10 cellular contexts compared by ENCODE assay signal in genomic region chr6:27333642-27334040, GRCh38. TPM values are rescaled to one million over a fixed set of nuclear protein-coding genes. Genes with fewer than 3 reads are reported as not detected.
DNase-seq lines count a peak whose midpoint lies in the region; ATAC-seq and TF ChIP-seq lines count a peak whose summit lies in the region.
"Had no signal": no experiment of that assay in that cellular context is flagged by ENCODE, and none has a peak within 500 bp of the region (broad histone marks: within the 10 kb centered on the region; RNA-seq: fewer than 3 reads in every experiment).

No MANE protein-coding gene starts in this region.

- no TSS peak for BruUV-seq in Caco-2 (replicated peaks; lab: Mats Ljungman, UMichigan)

- H3K27me3 ChIP-seq in Caco-2 (replicated peaks; ENCODE audit: control insufficient read depth, insufficient read depth, low read length) (no peaks in the 10 kb centered on the region), HUES48 (ENCODE audit: control insufficient read depth, insufficient read depth, low read length) (no peaks in the 10 kb centered on the region), brain microvascular endothelial cell (replicated peaks) (no peaks in the 10 kb centered on the region)

- no peak for DNase-seq in Caco-2
- no peak for DNase-seq in brain microvascular endothelial cell
- no peak for DNase-seq in naive thymus-derived CD8-positive, alpha-beta T cell
- DNase-seq in NCI-H774 (lab: John Stamatoyannopoulos, UW), result no peak
- no peak for DNase-seq in NCI-H1417 (lab: John Stamatoyannopoulos, UW)
- no peak for DNase-seq in GM19240 (ENCODE audit: insufficient read length, low spot score)
- DNase-seq: heart right ventricle had no signal

- peak overlapping the region; percentile 88 for H3K27ac Mint-ChIP-seq in Caco-2 (ENCODE audit: unreplicated experiment)
- peak overlapping the region in 2 of 10 donors; percentile 53 to 99 for H3K27ac Mint-ChIP-seq in naive thymus-derived CD8-positive, alpha-beta T cell

- peaks cover 13% of the 10 kb centered on the region for H3K4me1 Mint-ChIP-seq in Caco-2 (ENCODE audit: low read depth, unreplicated experiment)
- H3K4me1 Mint-ChIP-seq in naive thymus-derived CD8-positive, alpha-beta T cell, result peaks cover 7 to 14% (median 11%) of the 10 kb centered on the region in 4 donors

- peak overlapping the region; percentile 80 for H3K4me3 Mint-ChIP-seq in Caco-2 (ENCODE audit: unreplicated experiment)
- peak overlapping the region; percentile 81 to 99 (median 90) for H3K4me3 Mint-ChIP-seq in naive thymus-derived CD8-positive, alpha-beta T cell

- in situ Hi-C loops in brain microvascular endothelial cell (cut with HindIII; ENCODE audit: low pct_ligation_motif_present, low sequenced_read_pairs), result no loop called here

- ATAC-seq in naive thymus-derived CD8-positive, alpha-beta T cell, result no peak
- no peak for ATAC-seq in HG02588 (IDR thresholded peaks at IDR 0.05; ENCODE audit: unreplicated experiment)
- ATAC-seq: heart right ventricle had no signal

- peaks cover 7% of the 10 kb centered on the region for H3K36me3 Mint-ChIP-seq in Caco-2 (ENCODE audit: insufficient read depth, unreplicated experiment)
- peaks cover 0 to 3% (median 3%) of the 10 kb centered on the region in 3 donors for H3K36me3 Mint-ChIP-seq in naive thymus-derived CD8-positive, alpha-beta T cell

- H3K9me3 ChIP-seq in Caco-2 (no peaks in the 10 kb centered on the region), HUES48 (ENCODE audit: control insufficient read depth, insufficient read depth, low read length) (no peaks in the 10 kb centered on the region)

- H3K27me3 Mint-ChIP-seq in Caco-2 (ENCODE audit: insufficient read depth, unreplicated experiment), result no peaks in the 10 kb centered on the region
- H3K27me3 Mint-ChIP-seq in naive thymus-derived CD8-positive, alpha-beta T cell, result peaks cover 6 to 36% (median 20%) of the 10 kb centered on the region in 5 donors

- TF ChIP-seq CTCF in Caco-2 (IDR thresholded peaks at IDR 0.05; ENCODE audit: insufficient read depth in 1 of 2, low read depth in 1 of 2, low read length in 1 of 2, severe bottlenecking in 1 of 2, unreplicated experiment in 1 of 2) (no peak), brain microvascular endothelial cell (IDR thresholded peaks at IDR 0.05; ENCODE audit: low read depth, low read length, missing control alignments) (no peak)

- H3K4me3 ChIP-seq in Caco-2 (ENCODE audit: low read depth, low read length), result peak overlapping the region; percentile 39
- peak overlapping the region; percentile 98 for H3K4me3 ChIP-seq in HUES48 (ENCODE audit: low read depth, low read length)
- H3K4me3 ChIP-seq in brain microvascular endothelial cell (ENCODE audit: low read depth, low read length), result peak overlapping the region; percentile 69

- intact Hi-C loops in Caco-2 (cut with micrococcal nuclease; ENCODE audit: unreplicated experiment), result loop anchor here (5.0 kb wide), 2 partner anchors 139 to 354 kb away; partner anchors contain the start of gene ZNF184

- CTCF ChIA-PET in Caco-2 (lab: Charles Lee), result interaction anchor here (0.7 kb wide), 1 partner anchor 180 kb away, joined by 3 read pairs; no protein-coding TSS in a partner anchor

- H3K27ac ChIP-seq in HUES48 (ENCODE audit: low read depth, low read length) (no peak overlapping the region), brain microvascular endothelial cell (no peak overlapping the region)
- H3K27ac ChIP-seq: heart right ventricle had no signal

- H3K9me3 Mint-ChIP-seq in Caco-2 (ENCODE audit: unreplicated experiment), result no peaks in the 10 kb centered on the region
- H3K9me3 Mint-ChIP-seq in naive thymus-derived CD8-positive, alpha-beta T cell, result peaks cover 0 to 6% (median 0%) of the 10 kb centered on the region in 9 donors

- POLR2A ChIA-PET in Caco-2 (lab: Charles Lee), result no interaction called here
- POLR2A ChIA-PET in naive thymus-derived CD8-positive, alpha-beta T cell (lab: Charles Lee), result interaction anchor here (1.0 to 1.9 kb wide), 2 partner anchors 11 to 146 kb away, joined by 3 to 6 read pairs; no protein-coding TSS in a partner anchor

- H3K4me1 ChIP-seq in Caco-2 (peaks cover 4% of the 10 kb centered on the region), HUES48 (ENCODE audit: control insufficient read depth, insufficient read depth, low read length) (peaks cover 3% of the 10 kb centered on the region)
- H3K4me1 ChIP-seq: heart right ventricle had no signal

- H3K36me3 ChIP-seq in Caco-2 (ENCODE audit: control insufficient read depth, insufficient read depth, low read length) (no peaks in the 10 kb centered on the region), HUES48 (ENCODE audit: control insufficient read depth, insufficient read depth, low read length) (no peaks in the 10 kb centered on the region), brain microvascular endothelial cell (replicated peaks) (no peaks in the 10 kb centered on the region)
- H3K36me3 ChIP-seq: heart right ventricle had no signal

- H3K9ac ChIP-seq in HUES48 (ENCODE audit: low read depth, low read length), result no peak overlapping the region

RNA-seq across cellular contexts. Expression of gene POM121L2, which starts 21.6 kb away (rescaled TPM):
- not detected in 2 replicates for total RNA-seq in Caco-2 (2022)
- total RNA-seq in naive thymus-derived CD8-positive, alpha-beta T cell, result not detected
- polyA plus RNA-seq in naive thymus-derived CD8-positive, alpha-beta T cell, result not detected
- total RNA-seq: activated CD8-positive, alpha-beta memory T cell treated with anti-CD3 and anti-CD28 coated beads for 36 hours; heart right ventricle had no signal
- polyA plus RNA-seq: heart right ventricle had no signal

RNA-seq across cellular contexts. Expression of gene ZNF391, which starts 54.9 kb away (rescaled TPM):
- 5.0 TPM in 2 replicates for total RNA-seq in Caco-2 (2022)
- 1 to 10 TPM; 6.6 to 7.9 TPM for total RNA-seq in naive thymus-derived CD8-positive, alpha-beta T cell
- 1 to 10 TPM; 2.0 to 5.1 (median 3.4) TPM for polyA plus RNA-seq in naive thymus-derived CD8-positive, alpha-beta T cell

Comparison
In these comparisons a context has a peak if more than half of its experiments do, and no peak if none do; other contexts are left out.
1. H3K4me3 ChIP-seq: peak in every context shown above with its lines; median percentile 98 in HUES48; 69 in brain microvascular endothelial cell; 39 in Caco-2.